ENCODE assay signal across 1 cellular context in the genomic region with DNA sequence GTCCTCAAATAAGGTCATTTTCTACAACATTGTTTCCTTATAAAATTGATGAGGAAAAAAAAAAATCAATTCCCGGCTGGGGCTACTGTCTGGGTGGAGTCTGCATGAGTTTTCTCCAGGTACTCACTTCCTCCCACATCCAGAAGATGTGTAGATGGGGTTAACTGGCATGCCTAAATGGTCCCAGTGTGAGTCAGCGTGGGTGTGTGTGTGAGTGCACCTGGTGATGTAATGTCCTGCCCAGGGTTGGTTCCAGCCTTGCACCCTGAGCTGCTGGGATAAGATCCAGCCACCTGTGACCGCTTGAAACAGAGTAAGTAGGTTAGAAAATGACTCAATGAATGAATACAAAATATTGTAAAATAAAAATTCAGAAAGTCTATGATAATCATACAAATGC.
A peak's percentile ranks its signal among the peaks of the same experiment; 100 is the strongest.
TF ChIP-seq lines count a peak whose summit lies in the region.

No MANE protein-coding gene starts in this region.

TF ChIP-seq in HCT116, 20 proteins besides CTCF, POLR2A, EP300 and RAD21:
- TF ChIP-seq ZBTB33 (IDR thresholded peaks at IDR 0.05; ENCODE audit: extremely low read depth, insufficient replicate concordance, low read length) (no peak), CEBPB (IDR thresholded peaks at IDR 0.05; ENCODE audit: low read depth) (0 out of 2 replicates have a peak, but pooled peaks have one; percentile 26), TCF7L2 (IDR thresholded peaks at IDR 0.05; ENCODE audit: borderline replicate concordance, extremely low read depth, insufficient read depth, insufficient read length) (no peak), ELF1 (IDR thresholded peaks at IDR 0.05; ENCODE audit: borderline replicate concordance, low read depth) (no peak)
- TF ChIP-seq, protein P1, sequence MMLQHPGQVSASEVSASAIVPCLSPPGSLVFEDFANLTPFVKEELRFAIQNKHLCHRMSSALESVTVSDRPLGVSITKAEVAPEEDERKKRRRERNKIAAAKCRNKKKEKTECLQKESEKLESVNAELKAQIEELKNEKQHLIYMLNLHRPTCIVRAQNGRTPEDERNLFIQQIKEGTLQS (IDR thresholded peaks at IDR 0.05), result 0 out of 2 replicates have a peak, but pooled peaks have one; percentile 18
